ENCODE assay signal across 1 cellular context in the genomic region with DNA sequence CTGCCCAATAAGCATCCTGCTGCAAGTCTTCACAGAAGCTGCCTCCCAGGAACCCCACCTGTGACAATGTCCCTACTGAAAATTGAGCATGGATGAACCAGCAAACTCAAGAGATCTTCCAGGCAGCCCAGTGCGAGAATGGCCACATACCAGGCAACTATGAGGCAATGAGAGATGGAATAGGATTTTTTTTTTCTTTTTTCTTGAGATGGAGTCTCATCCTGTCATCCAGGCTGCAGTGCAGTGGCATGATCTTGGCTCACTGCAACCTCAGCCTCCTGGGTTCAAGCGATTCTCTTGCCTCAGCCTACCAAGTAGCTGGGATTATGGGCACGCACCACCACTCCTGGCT.
TF ChIP-seq lines count a peak whose summit lies in the region.

No MANE protein-coding gene starts in this region.

TF ChIP-seq in HepG2, 621 proteins besides CTCF, POLR2A, EP300 and RAD21:
- TF ChIP-seq KDM5B (CRISPR knock-in tag; IDR thresholded peaks at IDR 0.05; ENCODE audit: borderline replicate concordance) (no peak), ATM (IDR thresholded peaks at IDR 0.05; ENCODE audit: borderline replicate concordance) (no peak), ZNF264 (CRISPR knock-in tag; IDR thresholded peaks at IDR 0.05) (no peak), CEBPB (IDR thresholded peaks at IDR 0.05; ENCODE audit: borderline replicate concordance, low read depth, low read length) (peak; percentile 1; the same call in 1 of the 2 replicates), MEIS2 (CRISPR knock-in tag; IDR thresholded peaks at IDR 0.05) (no peak), ZSCAN31 (CRISPR knock-in tag; IDR thresholded peaks at IDR 0.05; ENCODE audit: low read depth) (no peak)
- TF ChIP-seq, protein P1, sequence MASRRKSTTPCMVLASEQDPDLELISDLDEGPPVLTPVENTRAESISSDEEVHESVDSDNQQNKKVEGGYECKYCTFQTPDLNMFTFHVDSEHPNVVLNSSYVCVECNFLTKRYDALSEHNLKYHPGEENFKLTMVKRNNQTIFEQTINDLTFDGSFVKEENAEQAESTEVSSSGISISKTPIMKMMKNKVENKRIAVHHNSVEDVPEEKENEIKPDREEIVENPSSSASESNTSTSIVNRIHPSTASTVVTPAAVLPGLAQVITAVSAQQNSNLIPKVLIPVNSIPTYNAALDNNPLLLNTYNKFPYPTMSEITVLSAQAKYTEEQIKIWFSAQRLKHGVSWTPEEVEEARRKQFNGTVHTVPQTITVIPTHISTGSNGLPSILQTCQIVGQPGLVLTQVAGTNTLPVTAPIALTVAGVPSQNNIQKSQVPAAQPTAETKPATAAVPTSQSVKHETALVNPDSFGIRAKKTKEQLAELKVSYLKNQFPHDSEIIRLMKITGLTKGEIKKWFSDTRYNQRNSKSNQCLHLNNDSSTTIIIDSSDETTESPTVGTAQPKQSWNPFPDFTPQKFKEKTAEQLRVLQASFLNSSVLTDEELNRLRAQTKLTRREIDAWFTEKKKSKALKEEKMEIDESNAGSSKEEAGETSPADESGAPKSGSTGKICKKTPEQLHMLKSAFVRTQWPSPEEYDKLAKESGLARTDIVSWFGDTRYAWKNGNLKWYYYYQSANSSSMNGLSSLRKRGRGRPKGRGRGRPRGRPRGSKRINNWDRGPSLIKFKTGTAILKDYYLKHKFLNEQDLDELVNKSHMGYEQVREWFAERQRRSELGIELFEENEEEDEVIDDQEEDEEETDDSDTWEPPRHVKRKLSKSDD (CRISPR knock-in tag; IDR thresholded peaks at IDR 0.05; ENCODE audit: low read depth): no peak
